ENCODE assay signal across 20 cellular contexts in genomic region chr16:31435341-31436220, GRCh38. TPM values are rescaled to one million over a fixed set of nuclear protein-coding genes. Genes with fewer than 3 reads are reported as not detected.
DNase-seq lines count a peak whose midpoint lies in the region; ATAC-seq and TF ChIP-seq lines count a peak whose summit lies in the region.
"Had no signal": no experiment of that assay in that cellular context is flagged by ENCODE, and none has a peak within 500 bp of the region (broad histone marks: within the 10 kb centered on the region; RNA-seq: fewer than 3 reads in every experiment).

No MANE protein-coding gene starts in this region.

- H3K27me3 ChIP-seq in upper lobe of right lung: no peaks in the 10 kb centered on the region
- H3K27me3 ChIP-seq: BE2C, MG63, SJSA1 had no signal

- peak; percentile 45 for ATAC-seq in upper lobe of right lung

- DNase-seq in NCI-H146 (lab: John Stamatoyannopoulos, UW) (peak; percentile 35), NCI-H146 treated with DMSO at 0.1 percent for 48 hours (lab: John Stamatoyannopoulos, UW; ENCODE audit: unreplicated experiment) (no peak), LoVo (ENCODE audit: low spot score) (peak; percentile 44), islet precursor cell (peak; percentile 50), upper lobe of right lung (no peak), DMS153 (lab: John Stamatoyannopoulos, UW) (no peak), ecto neural progenitor cell (ENCODE audit: low spot score) (no peak), epidermal melanocyte (ENCODE audit: insufficient read length, low spot score) (no peak)
- DNase-seq: BE2C; CD4-positive, alpha-beta T cell; DND-41; GF-D8; MG63; NCI-H1105; NCI-H187; NCI-H446 had no signal

- intact Hi-C loops in upper lobe of right lung (cut with DNase I): no loop called here

- H3K9me3 ChIP-seq in upper lobe of right lung: no peaks in the 10 kb centered on the region
- H3K9me3 ChIP-seq: BE2C, MG63, SJSA1 had no signal

- H3K4me3 ChIP-seq in upper lobe of right lung: no peak overlapping the region
- H3K4me3 ChIP-seq: MG63, SJSA1 had no signal

- no peak for TF ChIP-seq CTCF in upper lobe of right lung (IDR thresholded peaks at IDR 0.05)

- H3K27ac ChIP-seq in upper lobe of right lung: no peak overlapping the region
- H3K27ac ChIP-seq: 22Rv1, KMS-11, SJSA1 had no signal

- H3K4me1 ChIP-seq in upper lobe of right lung: no peaks in the 10 kb centered on the region
- H3K4me1 ChIP-seq: BE2C, SJSA1 had no signal

- no peaks in the 10 kb centered on the region for H3K36me3 ChIP-seq in upper lobe of right lung
- H3K36me3 ChIP-seq: BE2C, MG63, SJSA1 had no signal

RNA-seq across cellular contexts. Expression of gene ZNF843, which starts 7.0 kb away (rescaled TPM):
- total RNA-seq in upper lobe of right lung: 0.84 TPM

RNA-seq across cellular contexts. Expression of gene COX6A2, which starts 7.4 kb away (rescaled TPM):
- not detected for total RNA-seq in upper lobe of right lung
- total RNA-seq: CD4-positive, alpha-beta T cell; H1; SJSA1 had no signal

RNA-seq across cellular contexts. Expression of gene ARMC5, which starts 23.7 kb away (rescaled TPM):
- 10.8 TPM for total RNA-seq in upper lobe of right lung

RNA-seq across cellular contexts. Expression of gene TGFB1I1, which starts 36.4 kb away (rescaled TPM):
- total RNA-seq in upper lobe of right lung: 49.9 TPM

RNA-seq across cellular contexts. Expression of gene ITGAD, which starts 42.4 kb away (rescaled TPM):
- 0.20 TPM for total RNA-seq in upper lobe of right lung
- total RNA-seq: CD4-positive, alpha-beta T cell; H1; SJSA1 had no signal

Comparison
In these comparisons a context has a peak if more than half of its experiments do, and no peak if none do; other contexts are left out.
1. DNase-seq: peak in NCI-H146 (single experiment), LoVo (single experiment) and islet precursor cell (single experiment); none in NCI-H146 treated with DMSO at 0.1 percent for 48 hours (single experiment), upper lobe of right lung (single experiment), DMS153 (single experiment), ecto neural progenitor cell (single experiment) and epidermal melanocyte (single experiment).